30 cellular contexts compared by ENCODE assay signal in genomic region chr16:12456355-12456754, GRCh38.
"Had no signal": no experiment of that assay in that cellular context is flagged by ENCODE, and none has a peak within 500 bp of the region (broad histone marks: within the 10 kb centered on the region; RNA-seq: fewer than 3 reads in every experiment).

No MANE protein-coding gene starts in this region.

- H3K36me3 ChIP-seq: brain microvascular endothelial cell had no signal

- FAIRE-seq: astrocyte, bronchial epithelial cell, frontal cortex had no signal

- DNase-seq: activated CD4-positive, alpha-beta memory T cell treated with anti-CD3 and anti-CD28 coated beads, Interleukin-2, amount 10 ng/mL, durations not matched to agents 7 days and 5 days; activated CD4-positive, alpha-beta T cell treated with anti-CD3 and anti-CD28 coated beads for 1 hour; activated CD4-positive, alpha-beta T cell treated with anti-CD3 and anti-CD28 coated beads for 4 hours; activated CD4-positive, alpha-beta T cell treated with anti-CD3 and anti-CD28 coated beads, Interleukin-2, amount 10 ng/mL, durations not matched to agents 7 days and 5 days; activated CD4-positive, alpha-beta T cell treated with anti-CD3 and anti-CD28 coated beads, Interleukin-2, amount 50 U/mL, for 4 hours; activated CD8-positive, alpha-beta memory T cell treated with anti-CD3 and anti-CD28 coated beads, Interleukin-2, amount 50 U/mL, for 48 hours; activated effector memory CD4-positive, alpha-beta T cell treated with Interleukin-2 at 50 U/mL for 16 hours; activated gamma-delta T cell treated with Interleukin-2 at 50 U/mL for 16 hours; activated naive CD4-positive, alpha-beta T cell treated with anti-CD3 and anti-CD28 coated beads, Interleukin-2, amount 50 U/mL, for 16 hours; activated naive CD4-positive, alpha-beta T cell treated with Interleukin-2 at 50 U/mL for 16 hours; activated T-cell treated with anti-CD3 and anti-CD28 coated beads for 4 hours; activated T-cell treated with anti-CD3 and anti-CD28 coated beads, Interleukin-2, amount 50 U/mL, for 24 hours; activated T-cell treated with anti-CD3 and anti-CD28 coated beads, Interleukin-2, amount 50 U/mL, for 72 hours; amniotic stem cell; anterior cingulate cortex; brain microvascular endothelial cell; dorsolateral prefrontal cortex; effector memory CD4-positive, alpha-beta T cell; endodermal cell; foreskin fibroblast; head of caudate nucleus; T-helper 1 cell; T-helper 17 cell had no signal

- ATAC-seq: activated T-cell treated with anti-CD3 and anti-CD28 coated beads, Interleukin-2, amount 50 U/mL, for 72 hours; esophagus mucosa; T-helper 17 cell; WTC11 had no signal

- H3K4me3 ChIP-seq: coronary artery, dorsolateral prefrontal cortex had no signal

- H3K27me3 ChIP-seq: brain microvascular endothelial cell, dorsolateral prefrontal cortex had no signal

- H3K27ac ChIP-seq: brain microvascular endothelial cell, coronary artery, VCaP had no signal
